ENCODE assay signal across 8 cellular contexts in the genomic region with DNA sequence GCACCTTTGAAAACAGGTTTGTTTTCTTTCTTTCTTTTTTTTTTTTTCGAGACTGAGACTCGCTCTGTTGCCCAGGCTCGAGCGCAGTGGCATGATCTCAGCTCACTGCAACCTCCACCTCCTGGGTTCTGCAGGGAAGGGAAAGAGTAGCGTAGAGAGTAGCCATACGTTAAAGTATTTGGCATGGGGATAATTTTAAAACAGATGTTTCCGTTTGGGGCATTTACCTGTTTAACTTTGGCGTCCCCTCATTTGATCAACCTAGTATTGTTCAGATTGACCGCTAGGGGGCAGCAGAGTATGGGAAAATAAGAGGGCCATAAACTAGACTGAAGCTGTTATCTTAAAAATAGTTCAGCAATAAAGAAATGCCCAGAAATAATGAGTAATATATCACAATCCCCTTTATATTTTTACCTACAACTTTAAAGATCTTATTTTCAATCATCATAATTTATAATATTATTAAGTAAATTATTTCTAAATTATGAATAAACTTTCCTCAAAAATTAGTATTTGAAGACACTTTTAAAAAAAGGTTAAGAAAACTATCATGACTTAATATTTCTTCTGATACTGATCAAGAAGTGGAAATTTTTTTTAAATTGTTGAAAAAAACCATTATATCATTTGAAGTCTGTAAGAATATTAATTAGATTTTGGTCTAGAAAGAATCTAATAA. TPM values are rescaled to one million over a fixed set of nuclear protein-coding genes. Genes with fewer than 3 reads are reported as not detected.
A peak's percentile ranks its signal among the peaks of the same experiment; 100 is the strongest.
DNase-seq lines count a peak whose midpoint lies in the region; ATAC-seq and TF ChIP-seq lines count a peak whose summit lies in the region.

No MANE protein-coding gene starts in this region.

- DNase-seq in DMS153 (lab: John Stamatoyannopoulos, UW) (peak; percentile 41), RWPE1 (ENCODE audit: low spot score) (peak; percentile 25), germinal center (ENCODE audit: low spot score) (peak; percentile 32), trophoblast cell (peak; percentile 47 to 79), uterus (peak; percentile 29 to 56)
- peak; percentile 67 for DNase-seq in activated gamma-delta T cell treated with anti-CD3 and anti-CD28 coated beads, Interleukin-2, amount 50 U/mL, for 16 hours (ENCODE audit: low read depth)

- no peak overlapping the region for H3K14ac ChIP-seq in trophoblast cell (ENCODE audit: low read length)

- no peak overlapping the region for H3K18ac ChIP-seq in trophoblast cell (ENCODE audit: low read length)

- no peak overlapping the region for H3K23ac ChIP-seq in trophoblast cell (ENCODE audit: low read length)

- H3K4me3 ChIP-seq in KMS-11 (IDR thresholded peaks at IDR 0.05; ENCODE audit: insufficient read depth, low read depth, low read length): no peak overlapping the region
- H3K4me3 ChIP-seq in trophoblast cell (ENCODE audit: low read depth, low read length): no peak overlapping the region
- H3K4me3 ChIP-seq in uterus: no peak overlapping the region

- H3K27ac ChIP-seq in KMS-11: no peak overlapping the region
- H3K27ac ChIP-seq in RWPE1: no peak overlapping the region
- H3K27ac ChIP-seq in trophoblast cell (ENCODE audit: low read depth, low read length): no peak overlapping the region
- H3K27ac ChIP-seq in uterus: no peak overlapping the region

- no peak overlapping the region for H3K4ac ChIP-seq in trophoblast cell (ENCODE audit: low read depth, low read length)

- no peaks in the 10 kb centered on the region for H3K27me3 ChIP-seq in KMS-11 (ENCODE audit: insufficient read depth, low read depth)
- H3K27me3 ChIP-seq in trophoblast cell (ENCODE audit: insufficient read depth, low read length): no peaks in the 10 kb centered on the region
- H3K27me3 ChIP-seq in uterus: no peaks in the 10 kb centered on the region

- peak; percentile 89 for ATAC-seq in GM21576 (IDR thresholded peaks at IDR 0.05; ENCODE audit: unreplicated experiment)

- CTCF ChIA-PET in RWPE1 (lab: Yijun Ruan, JAX): interaction anchor here (0.5 to 1.2 kb wide), 18 partner anchors 10 to 1259 kb away, joined by 3 to 6 read pairs (median 3); no protein-coding TSS in a partner anchor

- WGBS in trophoblast cell (ENCODE audit: extremely low coverage, insufficient coverage, insufficient read length): no CpG with 5 or more reads among the region's 9 CpGs

- intact Hi-C loops in uterus (cut with DNase I; ENCODE audit: low total_unique reads): no loop called here

- no peak overlapping the region for H4K91ac ChIP-seq in trophoblast cell (ENCODE audit: low read depth, low read length)

- H2AK5ac ChIP-seq in trophoblast cell (ENCODE audit: low read length): no peak overlapping the region

- peak; percentile 66 for TF ChIP-seq CTCF in KMS-11 (conservative IDR thresholded peaks at IDR 0.05; ENCODE audit: low read depth, low read length)
- peak; percentile 80 for TF ChIP-seq CTCF in RWPE1 (conservative IDR thresholded peaks at IDR 0.05; ENCODE audit: low read depth)
- TF ChIP-seq CTCF in uterus (IDR thresholded peaks at IDR 0.05): peak; percentile 61 to 81 (median 69)

- POLR2A ChIA-PET in RWPE1 (lab: Yijun Ruan, JAX; ENCODE audit: low non-redundant PET): no interaction called here

- H4K8ac ChIP-seq in trophoblast cell (ENCODE audit: low read depth, low read length): peak overlapping the region; percentile 70

- H4K20me1 ChIP-seq in KMS-11 (ENCODE audit: insufficient read depth): no peaks in the 10 kb centered on the region

- H3K4me1 ChIP-seq in KMS-11 (ENCODE audit: low read depth, poor library complexity, severe bottlenecking) (no peaks in the 10 kb centered on the region), trophoblast cell (ENCODE audit: control insufficient read depth in 1 of 2, insufficient read depth in 2 of 2, low read length in 2 of 2) (peaks cover 0 to 1% of the 10 kb centered on the region in 2 experiments), uterus (no peaks in the 10 kb centered on the region)

- H4K12ac ChIP-seq in trophoblast cell (ENCODE audit: low read depth, low read length): no peak overlapping the region

- H3K79me2 ChIP-seq in KMS-11 (ENCODE audit: insufficient read depth, low read depth) (no peaks in the 10 kb centered on the region), trophoblast cell (ENCODE audit: control insufficient read depth, insufficient read depth, low read length, poor library complexity) (no peaks in the 10 kb centered on the region)

- H3K9me3 ChIP-seq in trophoblast cell (ENCODE audit: insufficient read depth, low read depth, low read length) (no peaks in the 10 kb centered on the region), uterus (no peaks in the 10 kb centered on the region)

- no peak for TF ChIP-seq POLR2A in uterus (IDR thresholded peaks at IDR 0.05)

- H3K36me3 ChIP-seq in KMS-11 (ENCODE audit: insufficient read depth): no peaks in the 10 kb centered on the region
- H3K36me3 ChIP-seq in trophoblast cell (ENCODE audit: control insufficient read depth in 1 of 2, insufficient read depth in 2 of 2, low read length in 2 of 2): no peaks in the 10 kb centered on the region
- H3K36me3 ChIP-seq in uterus: no peaks in the 10 kb centered on the region

- no peak overlapping the region for H2BK120ac ChIP-seq in trophoblast cell (ENCODE audit: insufficient read depth, low read length, poor library complexity)

- no peaks in the 10 kb centered on the region for H3K79me1 ChIP-seq in trophoblast cell (ENCODE audit: low read length)

- H2AFZ ChIP-seq in KMS-11 (ENCODE audit: low read depth) (peak overlapping the region; percentile 41; the same call in 1 of the 2 replicates), trophoblast cell (ENCODE audit: insufficient read depth, low read length, poor library complexity) (peak overlapping the region; percentile 54)

- no peak overlapping the region for H3K9ac ChIP-seq in KMS-11
- no peak overlapping the region for H3K9ac ChIP-seq in trophoblast cell (ENCODE audit: low read length)

- H2BK12ac ChIP-seq in trophoblast cell (ENCODE audit: low read length): no peak overlapping the region

- H3K4me2 ChIP-seq in KMS-11: no peak overlapping the region
- H3K4me2 ChIP-seq in trophoblast cell (ENCODE audit: low read length): peak overlapping the region; percentile 54

- H2BK5ac ChIP-seq in trophoblast cell (ENCODE audit: low read depth, low read length, poor library complexity): no peak overlapping the region

RNA-seq across cellular contexts. Expression of a gene that starts 7.6 kb away (rescaled TPM):
- polyA plus RNA-seq in trophoblast cell (2013): not detected in 2 replicates
- total RNA-seq in uterus: not detected

RNA-seq across cellular contexts. Expression of a gene that starts 17.5 kb away (rescaled TPM):
- 23.4 TPM in 2 replicates for polyA plus RNA-seq in trophoblast cell (2013)
- total RNA-seq in uterus: 10 to 100 TPM; 22.3 to 82.9 (median 67.5) TPM

RNA-seq across cellular contexts. Expression of a gene that starts 22.0 kb away (rescaled TPM):
- polyA plus RNA-seq in trophoblast cell (2013): not detected in 2 replicates
- total RNA-seq in uterus: under 1 TPM in 1 of 4 donors, not detected in 3; 0.28 TPM

RNA-seq across cellular contexts. Expression of a gene that starts 39.7 kb away (rescaled TPM):
- not detected in 2 replicates for polyA plus RNA-seq in trophoblast cell (2013)
- not detected for total RNA-seq in uterus

RNA-seq across cellular contexts. Expression of a gene that starts 59.1 kb away (rescaled TPM):
- polyA plus RNA-seq in trophoblast cell (2013): not detected in 2 replicates
- not detected for total RNA-seq in uterus
